9 cellular contexts compared by ENCODE assay signal in the genomic region with DNA sequence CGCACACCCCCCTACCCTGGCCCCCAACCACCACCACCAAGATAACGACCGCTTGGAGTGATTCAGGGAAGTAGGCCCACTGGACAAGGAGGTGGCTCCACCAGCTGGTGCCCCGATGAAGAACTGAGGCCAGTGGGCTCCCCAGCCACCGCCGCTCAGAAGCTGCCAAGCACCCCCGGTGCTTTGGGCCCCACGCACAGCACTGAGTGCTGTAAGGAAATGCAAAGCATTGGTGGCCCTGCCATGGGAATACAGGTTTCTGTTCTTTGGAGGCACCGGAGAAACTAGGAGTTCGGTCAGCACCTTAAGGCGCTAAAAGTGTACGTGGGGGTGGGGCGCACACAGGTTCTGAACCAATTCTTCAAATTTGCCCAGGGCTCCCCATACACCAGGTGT. TPM values are rescaled to one million over a fixed set of nuclear protein-coding genes. Genes with fewer than 3 reads are reported as not detected.
DNase-seq lines count a peak whose midpoint lies in the region; ATAC-seq, FAIRE-seq and TF ChIP-seq lines count a peak whose summit lies in the region.
"Had no signal": no experiment of that assay in that cellular context is flagged by ENCODE, and none has a peak within 500 bp of the region (broad histone marks: within the 10 kb centered on the region; RNA-seq: fewer than 3 reads in every experiment).

No MANE protein-coding gene starts in this region.

- ATAC-seq in naive thymus-derived CD4-positive, alpha-beta T cell: no peak

- no peak overlapping the region for H3K27ac Mint-ChIP-seq in naive thymus-derived CD4-positive, alpha-beta T cell

- H3K27me3 ChIP-seq in NT2/D1 (ENCODE audit: insufficient read depth, insufficient read length) (peaks cover 27% of the 10 kb centered on the region), endothelial cell of umbilical vein (ENCODE audit: control insufficient read depth in 2 of 2, insufficient read depth in 2 of 2, low read length in 2 of 2) (no peaks in the 10 kb centered on the region)
- H3K27me3 ChIP-seq in naive thymus-derived CD4-positive, alpha-beta T cell (ENCODE audit: control insufficient read depth in 2 of 2, insufficient read depth in 2 of 2, low read length in 2 of 2): peaks cover 0 to 4% of the 10 kb centered on the region in 2 donors

- no peaks in the 10 kb centered on the region for H3K4me1 ChIP-seq in NT2/D1 (ENCODE audit: insufficient read depth, insufficient read length)
- H3K4me1 ChIP-seq in endothelial cell of umbilical vein (ENCODE audit: control insufficient read depth, extremely low read depth, insufficient read depth, low read length): peaks cover 45% of the 10 kb centered on the region
- H3K4me1 ChIP-seq in naive thymus-derived CD4-positive, alpha-beta T cell (ENCODE audit: control insufficient read depth in 2 of 2, insufficient read depth in 2 of 2, low read length in 2 of 2): peaks cover 0 to 6% of the 10 kb centered on the region in 2 donors

- FAIRE-seq in endothelial cell of umbilical vein (lab: Jason Lieb, UNC): no peak

- H2AFZ ChIP-seq in endothelial cell of umbilical vein (ENCODE audit: low read depth, low read length): peak overlapping the region; percentile 40

- peak overlapping the region in 7 of 10 donors; percentile 25 to 75 (median 62) for H3K4me3 Mint-ChIP-seq in naive thymus-derived CD4-positive, alpha-beta T cell

- BruUV-seq in endothelial cell of umbilical vein (replicated peaks; lab: Mats Ljungman, UMichigan): no TSS peak

- H3K9ac ChIP-seq in NT2/D1 (ENCODE audit: insufficient read length, low read depth) (peak overlapping the region; percentile 61), endothelial cell of umbilical vein (replicated peaks; ENCODE audit: extremely low read depth, insufficient read depth, low read length) (peak overlapping the region; percentile 97)

- H3K4me2 ChIP-seq in endothelial cell of umbilical vein (ENCODE audit: insufficient read depth, low read length): peak overlapping the region; percentile 60

- CTCF ChIA-PET in endothelial cell of umbilical vein (lab: Charles Lee): interaction anchor here (0.8 to 3.5 kb wide), 16 partner anchors 58 to 343 kb away, joined by 3 to 29 read pairs (median 5); a partner anchor contains a TSS
- CTCF ChIA-PET in naive thymus-derived CD4-positive, alpha-beta T cell (lab: Charles Lee): no interaction called here

- H4K20me1 ChIP-seq in endothelial cell of umbilical vein (replicated peaks; ENCODE audit: control insufficient read depth, extremely low read depth, insufficient read depth, low read length): no peaks in the 10 kb centered on the region

- dilution Hi-C loops in endothelial cell of umbilical vein (cut with MboI; ENCODE audit: extremely low pct_ligation_motif_present, low sequenced_read_pairs): no loop called here

- H3K79me2 ChIP-seq in endothelial cell of umbilical vein (ENCODE audit: control insufficient read depth, insufficient read depth, low read length): peaks cover 48% of the 10 kb centered on the region

- peak overlapping the region; percentile 79 for H3K27ac ChIP-seq in endothelial cell of umbilical vein (ENCODE audit: insufficient read depth, low read depth, low read length)
- H3K27ac ChIP-seq in naive thymus-derived CD4-positive, alpha-beta T cell (ENCODE audit: low read depth, low read length): no peak overlapping the region

- peaks cover 0 to 35% (median 7%) of the 10 kb centered on the region in 7 donors for H3K4me1 Mint-ChIP-seq in naive thymus-derived CD4-positive, alpha-beta T cell

- TF ChIP-seq CTCF in AG10803 (conservative IDR thresholded peaks at IDR 0.05; ENCODE audit: low read length): no peak
- TF ChIP-seq CTCF in endothelial cell of umbilical vein (IDR thresholded peaks at IDR 0.05; ENCODE audit: extremely low read depth in 1 of 2, insufficient read depth in 1 of 2, low read depth in 1 of 2, low read length in 2 of 2): no peak

- no peak for DNase-seq in AG10803 (ENCODE audit: low read depth)
- DNase-seq in NT2/D1 (ENCODE audit: low read depth, low spot score): no peak
- peak; percentile 20 for DNase-seq in endothelial cell of umbilical vein (ENCODE audit: low read depth, low spot score)
- DNase-seq in naive thymus-derived CD4-positive, alpha-beta T cell: no peak
- DNase-seq in D341Med (ENCODE audit: low spot score): no peak
- no peak for DNase-seq in NCI-H1436 treated with DMSO at 0.1 percent for 48 hours (lab: John Stamatoyannopoulos, UW)
- no peak for DNase-seq in NCI-H446 treated with DMSO at 0.1 percent for 48 hours (lab: John Stamatoyannopoulos, UW)
- no peak for DNase-seq in NCI-H524 treated with DMSO at 0.1 percent for 48 hours (lab: John Stamatoyannopoulos, UW)
- DNase-seq: activated CD4-positive, alpha-beta T cell treated with anti-CD3 and anti-CD28 coated beads, Interleukin-2, amount 50 U/mL, for 1 hour had no signal

- intact Hi-C loops in endothelial cell of umbilical vein (cut with micrococcal nuclease): loop anchor here (1.0 to 5.0 kb wide), 4 partner anchors 58 to 207 kb away; no protein-coding TSS in a partner anchor
- intact Hi-C loops in naive thymus-derived CD4-positive, alpha-beta T cell (cut with micrococcal nuclease): loop anchor here in 1 of 2 donors (5.0 to 10.0 kb wide), 4 partner anchors 127 to 1045 kb away; a partner anchor contains a TSS

- no peaks in the 10 kb centered on the region for H3K9me1 ChIP-seq in endothelial cell of umbilical vein (replicated peaks; ENCODE audit: control insufficient read depth, extremely low read depth, insufficient read depth, low read length)

- TF ChIP-seq POLR2A in endothelial cell of umbilical vein (IDR thresholded peaks at IDR 0.05; ENCODE audit: low read depth, low read length): no peak

- H3K27me3 Mint-ChIP-seq in naive thymus-derived CD4-positive, alpha-beta T cell: peaks cover 25 to 71% (median 59%) of the 10 kb centered on the region in 5 donors

- peaks cover 0 to 2% (median 0%) of the 10 kb centered on the region in 5 donors for H3K36me3 Mint-ChIP-seq in naive thymus-derived CD4-positive, alpha-beta T cell

- H3K9me3 ChIP-seq in NT2/D1 (ENCODE audit: insufficient read depth, low read length): no peaks in the 10 kb centered on the region
- no peaks in the 10 kb centered on the region for H3K9me3 ChIP-seq in endothelial cell of umbilical vein (replicated peaks; ENCODE audit: control insufficient read depth, insufficient read depth, low read length)
- H3K9me3 ChIP-seq in naive thymus-derived CD4-positive, alpha-beta T cell (ENCODE audit: control insufficient read depth in 2 of 3, low read length in 3 of 3): no peaks in the 10 kb centered on the region

- POLR2A ChIA-PET in endothelial cell of umbilical vein (lab: Charles Lee): interaction anchor here (0.6 to 0.9 kb wide), 3 partner anchors 64 to 191 kb away, joined by 3 to 5 read pairs (median 3); a partner anchor contains a TSS
- POLR2A ChIA-PET in naive thymus-derived CD4-positive, alpha-beta T cell (lab: Charles Lee): no interaction called here

- H3K36me3 ChIP-seq in NT2/D1 (ENCODE audit: insufficient read depth, insufficient read length, low read length) (peaks cover 4% of the 10 kb centered on the region), endothelial cell of umbilical vein (ENCODE audit: control insufficient read depth in 2 of 2, extremely low read depth in 1 of 2, insufficient read depth in 2 of 2, low read length in 2 of 2) (no peaks in the 10 kb centered on the region)
- H3K36me3 ChIP-seq in naive thymus-derived CD4-positive, alpha-beta T cell (ENCODE audit: control insufficient read depth in 2 of 3, insufficient read depth in 3 of 3, low read length in 3 of 3): no peaks in the 10 kb centered on the region

- H3K9me3 Mint-ChIP-seq in naive thymus-derived CD4-positive, alpha-beta T cell: no peaks in the 10 kb centered on the region

- peak overlapping the region; percentile 76 for H3K4me3 ChIP-seq in AG10803 (ENCODE audit: low read length)
- peak overlapping the region; percentile 57 for H3K4me3 ChIP-seq in NT2/D1 (ENCODE audit: insufficient read length, low read depth)
- H3K4me3 ChIP-seq in endothelial cell of umbilical vein (replicated peaks in 1 of 3; ENCODE audit: insufficient read depth in 1 of 3, low read depth in 1 of 3, low read length in 3 of 3): peak overlapping the region in 2 of 3 experiments; percentile 82 to 96
- no peak overlapping the region for H3K4me3 ChIP-seq in naive thymus-derived CD4-positive, alpha-beta T cell (ENCODE audit: low read length)

TF ChIP-seq in endothelial cell of umbilical vein, 7 proteins besides CTCF, POLR2A, EP300 and RAD21:
- no peak for TF ChIP-seq GATA2 (IDR thresholded peaks at IDR 0.05; ENCODE audit: insufficient read depth, insufficient read length, low read depth, low read length)
- TF ChIP-seq FOS (IDR thresholded peaks at IDR 0.05; ENCODE audit: borderline replicate concordance, insufficient read depth, low read length): no peak
- TF ChIP-seq MYC (IDR thresholded peaks at IDR 0.05; ENCODE audit: low read depth, low read length): no peak

RNA-seq across cellular contexts. Expression of a gene that starts 0.7 kb away (rescaled TPM):
- total RNA-seq in endothelial cell of umbilical vein: 240 and 278 TPM in 2 replicates
- 146 and 161 TPM in 2 replicates for polyA plus RNA-seq in endothelial cell of umbilical vein
- 203 and 208 TPM in 2 replicates for polyA plus RNA-seq in endothelial cell of umbilical vein (2011; cell fraction: cytosol; rRNA removed)
- polyA plus RNA-seq in endothelial cell of umbilical vein (2011; cell fraction: nucleus; rRNA removed): 125 and 127 TPM in 2 replicates
- 434 and 459 TPM in 2 replicates for polyA plus RNA-seq in endothelial cell of umbilical vein (2012)
- polyA minus RNA-seq in endothelial cell of umbilical vein: 298 and 340 TPM in 2 replicates
- polyA minus RNA-seq in endothelial cell of umbilical vein (2011; cell fraction: cytosol; rRNA and poly(A)+ RNA removed): 250 TPM
- polyA minus RNA-seq in endothelial cell of umbilical vein (2011; cell fraction: nucleus; rRNA and poly(A)+ RNA removed): 104 and 133 TPM in 2 replicates
- total RNA-seq in naive thymus-derived CD4-positive, alpha-beta T cell: 1 to 10 TPM in 3 of 5 experiments, under 1 TPM in 2; 0.24 to 9.7 (median 1.3) TPM
- polyA plus RNA-seq in naive thymus-derived CD4-positive, alpha-beta T cell: under 1 TPM; 0.07 to 0.54 TPM

Comparison
In these comparisons a context has a peak if more than half of its experiments do, and no peak if none do; other contexts are left out.
1. RNA of a gene that starts 0.7 kb away (total RNA-seq): 240 to 278 TPM in endothelial cell of umbilical vein; 0.24 to 9.7 TPM in naive thymus-derived CD4-positive, alpha-beta T cell; every median in the first group is over 10 times any median in the second.